ENCODE assay signal across 18 cellular contexts in the genomic region with DNA sequence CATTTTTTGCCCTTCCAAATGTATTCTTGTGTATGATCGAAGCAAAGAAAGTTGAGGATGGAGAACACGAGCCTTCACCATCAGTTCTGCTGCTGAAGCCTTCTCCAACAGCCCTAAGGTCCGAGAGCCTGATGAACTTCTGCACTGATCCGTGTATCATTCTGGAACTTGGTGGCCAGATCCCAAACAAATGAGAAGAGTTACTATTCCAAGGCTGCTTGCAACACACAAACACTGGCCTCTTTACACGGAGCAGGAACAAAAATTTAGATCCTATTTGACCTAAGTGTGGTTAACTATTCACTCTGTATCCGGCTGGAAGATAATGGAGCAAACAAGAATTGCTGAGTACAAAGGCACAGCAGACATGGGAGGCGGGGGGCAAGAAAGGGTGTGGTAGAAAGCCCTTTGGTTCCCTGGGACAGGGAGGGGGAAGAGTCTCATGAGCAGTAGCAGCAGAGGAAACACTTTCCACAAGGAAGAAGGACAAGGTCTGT.
DNase-seq lines count a peak whose midpoint lies in the region; ATAC-seq, FAIRE-seq and TF ChIP-seq lines count a peak whose summit lies in the region.
"Had no signal": no experiment of that assay in that cellular context is flagged by ENCODE, and none has a peak within 500 bp of the region (broad histone marks: within the 10 kb centered on the region; RNA-seq: fewer than 3 reads in every experiment).

No MANE protein-coding gene starts in this region.

- no peaks in the 10 kb centered on the region for H3K4me1 Mint-ChIP-seq in activated CD8-positive, alpha-beta T cell treated with anti-CD3 and anti-CD28 coated beads, Interleukin-2, amount 10 ng/mL, durations not matched to agents 7 days and 5 days (ENCODE audit: low read depth)

- no peaks in the 10 kb centered on the region for H3K9me3 ChIP-seq in A549
- H3K9me3 ChIP-seq: SJCRH30 had no signal

- peaks cover 2% of the 10 kb centered on the region for H3K27me3 Mint-ChIP-seq in activated CD8-positive, alpha-beta T cell treated with anti-CD3 and anti-CD28 coated beads, Interleukin-2, amount 10 ng/mL, durations not matched to agents 7 days and 5 days (ENCODE audit: low read depth)

- peaks cover 78% of the 10 kb centered on the region for H3K4me1 ChIP-seq in A549

- H3K4me2 ChIP-seq in A549 = peak overlapping the region; percentile 36; the same call in 1 of the 3 replicates

- peak overlapping the region; percentile 73 to 76; a peak in 4 of 6 replicates for H3K27ac ChIP-seq in A549
- H3K27ac ChIP-seq: SJCRH30 had no signal

- in situ Hi-C loops in KBM-7 (cut with MboI; ENCODE audit: low pct_unique_long_range_greater_than_20kb, low sequenced_read_pairs) = no loop called here

- 48% methylated on average over 7 of the region's 7 CpGs for WGBS in A549 (ENCODE audit: missing lambda C conversion rate)

- H3K36me3 ChIP-seq in bronchial epithelial cell (ENCODE audit: control insufficient read depth, insufficient read depth, low read length) = peaks cover 12% of the 10 kb centered on the region
- H3K36me3 ChIP-seq: SJCRH30 had no signal

- CTCF ChIA-PET in A549 (lab: Yijun Ruan, JAX) = interaction anchor here (1.4 to 1.6 kb wide), 4 partner anchors 10 to 16 kb away, joined by 3 to 9 read pairs (median 5); no protein-coding TSS in a partner anchor
- CTCF ChIA-PET in activated CD8-positive, alpha-beta T cell treated with anti-CD3 and anti-CD28 coated beads, Interleukin-2, amount 10 ng/mL, durations not matched to agents 7 days and 5 days (lab: Charles Lee) = no interaction called here

- TF ChIP-seq EP300 in A549 (IDR thresholded peaks at IDR 0.05) = no peak

- ATAC-seq in A549 = no peak
- ATAC-seq in HG03097 (IDR thresholded peaks at IDR 0.05; ENCODE audit: low FRiP score, unreplicated experiment) = no peak
- ATAC-seq in GM18867 (IDR thresholded peaks at IDR 0.05; ENCODE audit: unreplicated experiment) = no peak
- ATAC-seq in activated CD8-positive, alpha-beta T cell treated with anti-CD3 and anti-CD28 coated beads, Interleukin-2, amount 10 ng/mL, durations not matched to agents 7 days and 5 days = no peak

- no peak overlapping the region for H3K4me3 Mint-ChIP-seq in activated CD8-positive, alpha-beta T cell treated with anti-CD3 and anti-CD28 coated beads, Interleukin-2, amount 10 ng/mL, durations not matched to agents 7 days and 5 days

- FAIRE-seq in A549 (lab: Jason Lieb, UNC) (no peak), bronchial epithelial cell (lab: Jason Lieb, UNC) (peak; percentile 7)
- FAIRE-seq: A204.1, GM12892 had no signal

- H3K4me3 ChIP-seq in A549 = no peak overlapping the region
- no peak overlapping the region for H3K4me3 ChIP-seq in bronchial epithelial cell (ENCODE audit: low read depth, low read length)
- H3K4me3 ChIP-seq: SJCRH30 had no signal

- no peak for TF ChIP-seq CTCF in A549 (IDR thresholded peaks at IDR 0.05)
- no peak for TF ChIP-seq CTCF in bronchial epithelial cell (IDR thresholded peaks at IDR 0.05; ENCODE audit: insufficient read depth, low read length, severe bottlenecking)

- DNase-seq in A549 (ENCODE audit: low read depth in 1 of 2, low spot score in 1 of 2) = peak in 1 of 2 experiments; percentile 68
- DNase-seq in HuH-7.5 (ENCODE audit: low spot score) = peak; percentile 34
- DNase-seq in bronchial epithelial cell (ENCODE audit: low read depth) = no peak
- peak; percentile 58 for DNase-seq in mucosa of gallbladder (ENCODE audit: low spot score)
- no peak for DNase-seq in activated CD8-positive, alpha-beta T cell treated with anti-CD3 and anti-CD28 coated beads, Interleukin-2, amount 10 ng/mL, durations not matched to agents 7 days and 5 days
- no peak for DNase-seq in KBM-7
- DNase-seq: C1 segment of cervical spinal cord; Kasumi-1; NCI-H1105 treated with DMSO at 0.1 percent for 48 hours; NCI-H187 treated with DMSO at 0.1 percent for 48 hours; NCI-H69; NK-92 treated with Interleukin-12 subunit alpha and Interleukin-12 subunit beta, amount 100 ng/mL, for 24 hours; RPMI8226; SJCRH30 had no signal

- POLR2A ChIA-PET in A549 (lab: Yijun Ruan, JAX) = interaction anchor here (1.0 kb wide), 1 partner anchor 9 kb away, joined by 5 read pairs; no protein-coding TSS in a partner anchor
- POLR2A ChIA-PET in activated CD8-positive, alpha-beta T cell treated with anti-CD3 and anti-CD28 coated beads, Interleukin-2, amount 10 ng/mL, durations not matched to agents 7 days and 5 days (lab: Charles Lee) = no interaction called here

- H3K27ac Mint-ChIP-seq in activated CD8-positive, alpha-beta T cell treated with anti-CD3 and anti-CD28 coated beads, Interleukin-2, amount 10 ng/mL, durations not matched to agents 7 days and 5 days = no peak overlapping the region

- no peaks in the 10 kb centered on the region for H3K27me3 ChIP-seq in bronchial epithelial cell (ENCODE audit: control insufficient read depth, insufficient read depth, low read length)
- H3K27me3 ChIP-seq: SJCRH30 had no signal

- no peak for TF ChIP-seq RAD21 in A549 (conservative IDR thresholded peaks at IDR 0.05 in 1 of 2, IDR thresholded peaks at IDR 0.05 in 1 of 2)

- H3K36me3 Mint-ChIP-seq in activated CD8-positive, alpha-beta T cell treated with anti-CD3 and anti-CD28 coated beads, Interleukin-2, amount 10 ng/mL, durations not matched to agents 7 days and 5 days (ENCODE audit: low read depth) = no peaks in the 10 kb centered on the region

- H3K9me3 Mint-ChIP-seq in activated CD8-positive, alpha-beta T cell treated with anti-CD3 and anti-CD28 coated beads, Interleukin-2, amount 10 ng/mL, durations not matched to agents 7 days and 5 days (ENCODE audit: insufficient read depth) = no peaks in the 10 kb centered on the region

- no peak for TF ChIP-seq POLR2A in A549 (IDR thresholded peaks at IDR 0.05; ENCODE audit: low read length)

TF ChIP-seq in A549, 52 proteins besides CTCF, POLR2A, EP300 and RAD21:
- TF ChIP-seq BHLHE40 (IDR thresholded peaks at IDR 0.05; ENCODE audit: low read depth, low read length) = no peak
- no peak for TF ChIP-seq CBX8 (IDR thresholded peaks at IDR 0.05)
- no peak for TF ChIP-seq HEYL (CRISPR knock-in tag; IDR thresholded peaks at IDR 0.05)
- TF ChIP-seq, protein P1, sequence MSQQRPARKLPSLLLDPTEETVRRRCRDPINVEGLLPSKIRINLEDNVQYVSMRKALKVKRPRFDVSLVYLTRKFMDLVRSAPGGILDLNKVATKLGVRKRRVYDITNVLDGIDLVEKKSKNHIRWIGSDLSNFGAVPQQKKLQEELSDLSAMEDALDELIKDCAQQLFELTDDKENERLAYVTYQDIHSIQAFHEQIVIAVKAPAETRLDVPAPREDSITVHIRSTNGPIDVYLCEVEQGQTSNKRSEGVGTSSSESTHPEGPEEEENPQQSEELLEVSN (IDR thresholded peaks at IDR 0.05; ENCODE audit: borderline replicate concordance, low read depth) = no peak
- TF ChIP-seq ESRRA (IDR thresholded peaks at IDR 0.05; ENCODE audit: borderline replicate concordance, low read length) = no peak
- no peak for TF ChIP-seq NR3C1 (IDR thresholded peaks at IDR 0.05)
- no peak for TF ChIP-seq ZC3H11A (IDR thresholded peaks at IDR 0.05)
- TF ChIP-seq, protein P2, sequence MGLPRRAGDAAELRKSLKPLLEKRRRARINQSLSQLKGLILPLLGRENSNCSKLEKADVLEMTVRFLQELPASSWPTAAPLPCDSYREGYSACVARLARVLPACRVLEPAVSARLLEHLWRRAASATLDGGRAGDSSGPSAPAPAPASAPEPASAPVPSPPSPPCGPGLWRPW (IDR thresholded peaks at IDR 0.05) = no peak
- TF ChIP-seq MYC (IDR thresholded peaks at IDR 0.05; ENCODE audit: borderline replicate concordance, low read length) = no peak

Comparison
In these comparisons a context has a peak if more than half of its experiments do, and no peak if none do; other contexts are left out.
1. DNase-seq: peak in HuH-7.5 (single experiment) and mucosa of gallbladder (single experiment); none in bronchial epithelial cell (single experiment), activated CD8-positive, alpha-beta T cell treated with anti-CD3 and anti-CD28 coated beads, Interleukin-2, amount 10 ng/mL, durations not matched to agents 7 days and 5 days (single experiment) and KBM-7 (single experiment).